Comparison of ENCODE assay signal across 8 cellular contexts in genomic region chr9:100426532-100427365, GRCh38. TPM values are rescaled to one million over a fixed set of nuclear protein-coding genes. Genes with fewer than 3 reads are reported as not detected.
DNase-seq lines count a peak whose midpoint lies in the region; ATAC-seq and TF ChIP-seq lines count a peak whose summit lies in the region.

A gene with protein sequence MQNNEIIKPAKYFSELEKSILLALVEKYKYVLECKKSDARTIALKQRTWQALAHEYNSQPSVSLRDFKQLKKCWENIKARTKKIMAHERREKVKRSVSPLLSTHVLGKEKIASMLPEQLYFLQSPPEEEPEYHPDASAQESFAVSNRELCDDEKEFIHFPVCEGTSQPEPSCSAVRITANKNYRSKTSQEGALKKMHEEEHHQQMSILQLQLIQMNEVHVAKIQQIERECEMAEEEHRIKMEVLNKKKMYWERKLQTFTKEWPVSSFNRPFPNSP (plus strand): TSS chr9:100427143. CDS start chr9:100441939, 14,796 bp downstream.

- peak within 1 kb of the TSS; percentile 3 to 95 for H3K14ac ChIP-seq in mesenchymal stem cell (ENCODE audit: low read length in 2 of 2)

- H3K9me3 ChIP-seq in endocrine pancreas (ENCODE audit: control insufficient read depth, low read length) (no peaks in the 10 kb centered on the region), mesenchymal stem cell (ENCODE audit: control insufficient read depth, low read length) (no peaks in the 10 kb centered on the region)

- no peaks in the 10 kb centered on the region for H3K36me3 ChIP-seq in endocrine pancreas (ENCODE audit: control insufficient read depth, insufficient read depth, low read length)
- H3K36me3 ChIP-seq in mesenchymal stem cell (ENCODE audit: control insufficient read depth in 1 of 2, insufficient read depth in 2 of 2, low read depth in 1 of 2, low read length in 2 of 2): peaks cover under 1 to 8% of the 10 kb centered on the region in 2 experiments

- peak within 1 kb of the TSS; percentile 89 for H2BK15ac ChIP-seq in mesenchymal stem cell (ENCODE audit: low read depth, poor library complexity, severe bottlenecking)

- H3K23ac ChIP-seq in mesenchymal stem cell (ENCODE audit: low read length in 2 of 2): peak within 1 kb of the TSS in 1 of 2 experiments; percentile 69

- POLR2A ChIA-PET in activated CD8-positive, alpha-beta T cell treated with anti-CD3 and anti-CD28 coated beads, Interleukin-2, amount 10 ng/mL, durations not matched to agents 7 days and 5 days (lab: Charles Lee): interaction anchor here (0.7 kb wide), 1 partner anchor 76 kb away, joined by 3 read pairs; no protein-coding TSS in a partner anchor

- TF ChIP-seq CTCF in AG09309 (IDR thresholded peaks at IDR 0.05; ENCODE audit: control insufficient read depth, insufficient read depth, low read depth, low read length, missing control alignments): no peak

- H3K4me3 Mint-ChIP-seq in activated CD8-positive, alpha-beta T cell treated with anti-CD3 and anti-CD28 coated beads, Interleukin-2, amount 10 ng/mL, durations not matched to agents 7 days and 5 days: peak within 1 kb of the TSS; percentile 92

- H3K4me3 ChIP-seq in AG09309 (ENCODE audit: control insufficient read depth, low read depth, low read length) (peak within 1 kb of the TSS; percentile 87), endocrine pancreas (ENCODE audit: control insufficient read depth, insufficient read depth, low read length) (peak within 1 kb of the TSS; percentile 87), mesenchymal stem cell (ENCODE audit: insufficient read depth in 1 of 2, low read depth in 1 of 2, low read length in 2 of 2) (peak within 1 kb of the TSS; percentile 79 to 86)

- H3K27ac ChIP-seq in mesenchymal stem cell (ENCODE audit: low read length, poor library complexity, severe bottlenecking): peak within 1 kb of the TSS; percentile 99

- H4K91ac ChIP-seq in mesenchymal stem cell (ENCODE audit: low read length): peak within 1 kb of the TSS; percentile 80

- DNase-seq in AG09309 (ENCODE audit: low read depth) (no peak), NCI-H510A treated with DMSO at 0.1 percent for 48 hours (lab: John Stamatoyannopoulos, UW) (peak; percentile 87), mesenchymal stem cell (peak; percentile 92)
- DNase-seq in activated CD8-positive, alpha-beta T cell treated with anti-CD3 and anti-CD28 coated beads, Interleukin-2, amount 10 ng/mL, durations not matched to agents 7 days and 5 days: peak; percentile 57
- DNase-seq in stimulated activated CD8-positive, alpha-beta memory T cell treated with anti-CD3 and anti-CD28 coated beads, Interleukin-12 subunit alpha, Interleukin-12 subunit beta, amount 100 ng/mL, for 1 hour (ENCODE audit: low read depth): peak; percentile 11

- peak within 1 kb of the TSS; percentile 99 for H2BK5ac ChIP-seq in mesenchymal stem cell (ENCODE audit: low read depth, low read length, poor library complexity, severe bottlenecking)

- peak within 1 kb of the TSS; percentile 87 to 96 for H3K4ac ChIP-seq in mesenchymal stem cell (ENCODE audit: low read depth in 1 of 2, low read length in 2 of 2)

- peak within 1 kb of the TSS; percentile 94 for H4K8ac ChIP-seq in mesenchymal stem cell (ENCODE audit: low read length)

- peak within 1 kb of the TSS; percentile 39 for H2AFZ ChIP-seq in mesenchymal stem cell (ENCODE audit: low read depth, low read length)

- H2BK12ac ChIP-seq in mesenchymal stem cell (ENCODE audit: low read length in 2 of 2): peak within 1 kb of the TSS; percentile 66 to 72

- H3K36me3 Mint-ChIP-seq in activated CD8-positive, alpha-beta T cell treated with anti-CD3 and anti-CD28 coated beads, Interleukin-2, amount 10 ng/mL, durations not matched to agents 7 days and 5 days (ENCODE audit: low read depth): peaks cover 7% of the 10 kb centered on the region

- H3K4me1 ChIP-seq in endocrine pancreas (ENCODE audit: control insufficient read depth, insufficient read depth, low read length) (peaks cover 5% of the 10 kb centered on the region), mesenchymal stem cell (ENCODE audit: control insufficient read depth, insufficient read depth, low read depth, low read length) (peaks cover 12% of the 10 kb centered on the region)

- H3K9me3 Mint-ChIP-seq in activated CD8-positive, alpha-beta T cell treated with anti-CD3 and anti-CD28 coated beads, Interleukin-2, amount 10 ng/mL, durations not matched to agents 7 days and 5 days (ENCODE audit: insufficient read depth): no peaks in the 10 kb centered on the region

- H2AK5ac ChIP-seq in mesenchymal stem cell (ENCODE audit: low read length, severe bottlenecking): peak within 1 kb of the TSS; percentile 48

- peak; percentile 36 for ATAC-seq in GM18870 (IDR thresholded peaks at IDR 0.05; ENCODE audit: unreplicated experiment)
- ATAC-seq in HG03108 (IDR thresholded peaks at IDR 0.05; ENCODE audit: unreplicated experiment): peak; percentile 74
- peak; percentile 87 for ATAC-seq in activated CD8-positive, alpha-beta T cell treated with anti-CD3 and anti-CD28 coated beads, Interleukin-2, amount 10 ng/mL, durations not matched to agents 7 days and 5 days

- H3K27me3 ChIP-seq in endocrine pancreas (ENCODE audit: control insufficient read depth, insufficient read depth, low read length) (no peaks in the 10 kb centered on the region), mesenchymal stem cell (ENCODE audit: control insufficient read depth in 1 of 2, insufficient read depth in 1 of 2, low read length in 2 of 2) (no peaks in the 10 kb centered on the region)

- no peaks in the 10 kb centered on the region for H3K79me1 ChIP-seq in mesenchymal stem cell (replicated peaks; ENCODE audit: low read length, poor library complexity, severe bottlenecking)

- peak within 1 kb of the TSS; percentile 92 for H3K27ac Mint-ChIP-seq in activated CD8-positive, alpha-beta T cell treated with anti-CD3 and anti-CD28 coated beads, Interleukin-2, amount 10 ng/mL, durations not matched to agents 7 days and 5 days

- H3K4me2 ChIP-seq in mesenchymal stem cell (ENCODE audit: low read length, poor library complexity, severe bottlenecking): peak within 1 kb of the TSS; percentile 87

- under 1% methylated on average over 24 of the region's 80 CpGs for WGBS in mesenchymal stem cell

- peak within 1 kb of the TSS; percentile 91 to 97 for H3K18ac ChIP-seq in mesenchymal stem cell (ENCODE audit: low read depth in 1 of 2, low read length in 2 of 2)

- H3K9ac ChIP-seq in endocrine pancreas (ENCODE audit: control insufficient read depth, insufficient read depth, low read length) (peak within 1 kb of the TSS; percentile 97), mesenchymal stem cell (ENCODE audit: low read length) (peak within 1 kb of the TSS; percentile 98)

- peaks cover 15% of the 10 kb centered on the region for H3K27me3 Mint-ChIP-seq in activated CD8-positive, alpha-beta T cell treated with anti-CD3 and anti-CD28 coated beads, Interleukin-2, amount 10 ng/mL, durations not matched to agents 7 days and 5 days (ENCODE audit: low read depth)

- CTCF ChIA-PET in activated CD8-positive, alpha-beta T cell treated with anti-CD3 and anti-CD28 coated beads, Interleukin-2, amount 10 ng/mL, durations not matched to agents 7 days and 5 days (lab: Charles Lee): interaction anchor here (1.3 to 1.5 kb wide), 2 partner anchors 11 to 20 kb away, joined by 3 to 8 read pairs; no protein-coding TSS in a partner anchor

- H3K4me1 Mint-ChIP-seq in activated CD8-positive, alpha-beta T cell treated with anti-CD3 and anti-CD28 coated beads, Interleukin-2, amount 10 ng/mL, durations not matched to agents 7 days and 5 days (ENCODE audit: low read depth): peaks cover 26% of the 10 kb centered on the region

- H2BK120ac ChIP-seq in mesenchymal stem cell (ENCODE audit: low read depth, low read length): peak within 1 kb of the TSS; percentile 98

RNA-seq across cellular contexts. Expression of the gene that starts here (rescaled TPM):
- total RNA-seq in activated CD8-positive, alpha-beta T cell treated with anti-CD3 and anti-CD28 coated beads, Interleukin-2, amount 10 ng/mL, durations not matched to agents 7 days and 5 days: 10 to 100 TPM; 14.8 to 15.9 TPM
- 84.0 TPM for polyA plus RNA-seq in mesenchymal stem cell (2013, experiment 1 of 2)
- polyA plus RNA-seq in mesenchymal stem cell (2013, experiment 2 of 2): 85.5 TPM

Comparison
In these comparisons a context has a peak if more than half of its experiments do, and no peak if none do; other contexts are left out.
1. ATAC-seq: peak in every context shown above with its lines; median percentile 87 in activated CD8-positive, alpha-beta T cell treated with anti-CD3 and anti-CD28 coated beads, Interleukin-2, amount 10 ng/mL, durations not matched to agents 7 days and 5 days; 74 in HG03108; 36 in GM18870.